Comparison of ENCODE assay signal across 33 cellular contexts in the genomic region with DNA sequence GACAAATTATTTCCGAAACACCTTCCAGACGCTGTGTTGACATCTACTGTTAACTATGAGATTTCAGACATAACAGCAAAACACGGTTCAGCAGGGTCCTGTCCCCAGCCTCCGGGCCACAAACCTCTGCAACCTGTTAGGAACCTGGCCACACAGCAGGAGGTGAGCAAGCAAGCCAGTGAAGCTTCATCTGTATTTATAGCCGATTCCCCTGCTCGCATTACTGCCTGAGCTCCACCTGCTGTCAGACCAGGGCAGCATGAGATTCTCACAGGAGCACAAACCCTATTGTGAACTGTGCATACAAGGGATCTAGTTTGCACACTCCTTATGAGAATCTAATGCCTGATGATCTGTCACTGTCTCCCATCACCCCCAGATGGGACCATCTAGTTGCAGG. TPM values are rescaled to one million over a fixed set of nuclear protein-coding genes. Genes with fewer than 3 reads are reported as not detected.
"Had no signal": no experiment of that assay in that cellular context is flagged by ENCODE, and none has a peak within 500 bp of the region (broad histone marks: within the 10 kb centered on the region; RNA-seq: fewer than 3 reads in every experiment).

No MANE protein-coding gene starts in this region.

- H3K9me3 Mint-ChIP-seq: activated naive CD8-positive, alpha-beta T cell treated with anti-CD3 and anti-CD28 coated beads for 36 hours; effector memory CD8-positive, alpha-beta T cell; naive B cell; nephron progenitor cell had no signal

- DNase-seq: activated CD4-positive, alpha-beta T cell treated with anti-CD3 and anti-CD28 coated beads for 36 hours; activated CD4-positive, alpha-beta T cell treated with anti-CD3 and anti-CD28 coated beads, Interleukin-2, amount 50 U/mL, for 48 hours; activated CD4-positive, CD25-positive, alpha-beta regulatory T cell; activated CD8-positive, alpha-beta memory T cell treated with anti-CD3 and anti-CD28 coated beads for 24 hours; activated effector memory CD4-positive, alpha-beta T cell treated with Interleukin-2 at 50 U/mL for 16 hours; activated naive CD4-positive, alpha-beta T cell treated with Interleukin-2 at 50 U/mL for 16 hours; activated naive CD8-positive, alpha-beta T cell treated with anti-CD3 and anti-CD28 coated beads for 36 hours; adrenal gland; aorta; body of pancreas; cortex of kidney; effector memory CD8-positive, alpha-beta T cell; erythroblast; gastrocnemius medialis; glutamatergic neuron; islet precursor cell; left ventricle myocardium superior; naive B cell; nephron progenitor cell; right lobe of liver; stimulated activated CD4-positive, alpha-beta T cell treated with anti-CD3 and anti-CD28 coated beads, Interleukin-2, amount 100 ng/mL, for 48 hours; stimulated activated naive CD8-positive, alpha-beta T cell treated with anti-CD3 and anti-CD28 coated beads, Interleukin-15, Interleukin-2, amounts not matched to agents 100 U/mL and 50 U/mL, for 24 hours; testis; transverse colon had no signal

- H3K4me3 ChIP-seq: adrenal gland, body of pancreas, gastrocnemius medialis, right lobe of liver, testis, transverse colon had no signal

- H3K4me1 Mint-ChIP-seq: activated CD4-positive, alpha-beta T cell treated with anti-CD3 and anti-CD28 coated beads for 36 hours; activated naive CD8-positive, alpha-beta T cell treated with anti-CD3 and anti-CD28 coated beads for 36 hours; nephron progenitor cell had no signal

- H3K4me1 ChIP-seq: adrenal gland, body of pancreas, right lobe of liver, testis had no signal

- ATAC-seq: activated CD4-positive, alpha-beta T cell treated with anti-CD3 and anti-CD28 coated beads for 36 hours; body of pancreas; effector memory CD8-positive, alpha-beta T cell; gastrocnemius medialis; left ventricle myocardium superior; right lobe of liver; stimulated activated naive CD8-positive, alpha-beta T cell treated with anti-CD3 and anti-CD28 coated beads, Interleukin-15, Interleukin-2, amounts not matched to agents 100 U/mL and 50 U/mL, for 24 hours had no signal

- H3K27ac ChIP-seq: adrenal gland, body of pancreas, gastrocnemius medialis, neutrophil, right lobe of liver, testis, transverse colon had no signal

- H3K27ac Mint-ChIP-seq: activated CD4-positive, alpha-beta T cell treated with anti-CD3 and anti-CD28 coated beads for 36 hours; naive B cell; nephron progenitor cell had no signal

- H3K4me3 Mint-ChIP-seq: activated CD4-positive, alpha-beta T cell treated with anti-CD3 and anti-CD28 coated beads for 36 hours; activated naive CD8-positive, alpha-beta T cell treated with anti-CD3 and anti-CD28 coated beads for 36 hours; effector memory CD8-positive, alpha-beta T cell; naive B cell; nephron progenitor cell had no signal

- H3K27me3 Mint-ChIP-seq: activated CD4-positive, alpha-beta T cell treated with anti-CD3 and anti-CD28 coated beads for 36 hours; activated naive CD8-positive, alpha-beta T cell treated with anti-CD3 and anti-CD28 coated beads for 36 hours; effector memory CD8-positive, alpha-beta T cell; naive B cell had no signal

- H3K27me3 ChIP-seq: adrenal gland, body of pancreas, gastrocnemius medialis, neutrophil, right lobe of liver, testis, transverse colon had no signal

RNA-seq across cellular contexts. Expression of gene OR6B2, which starts 36.1 kb away (rescaled TPM):
- total RNA-seq: activated CD4-positive, alpha-beta T cell treated with anti-CD3 and anti-CD28 coated beads for 36 hours; activated naive CD8-positive, alpha-beta T cell treated with anti-CD3 and anti-CD28 coated beads for 36 hours; adrenal gland; aorta; body of pancreas; gastrocnemius medialis; left ventricle myocardium superior; lung microvascular endothelial cell; mesenteric fat pad; mucosa of gallbladder; osteocyte; posterior vena cava; renal cortical epithelial cell; right lobe of liver; skeletal muscle tissue; testis; transverse colon; urinary bladder had no signal
- polyA plus RNA-seq: aorta, urinary bladder had no signal

RNA-seq across cellular contexts. Expression of gene OR6B3, which starts 59.2 kb away (rescaled TPM):
- total RNA-seq: activated CD4-positive, alpha-beta T cell treated with anti-CD3 and anti-CD28 coated beads for 36 hours; activated naive CD8-positive, alpha-beta T cell treated with anti-CD3 and anti-CD28 coated beads for 36 hours; adrenal gland; aorta; body of pancreas; gastrocnemius medialis; left ventricle myocardium superior; lung microvascular endothelial cell; mesenteric fat pad; mucosa of gallbladder; osteocyte; posterior vena cava; renal cortical epithelial cell; right lobe of liver; skeletal muscle tissue; transverse colon; urinary bladder had no signal
- polyA plus RNA-seq: adrenal gland, aorta, urinary bladder had no signal
